ENCODE assay signal across 1 cellular context in the genomic region with DNA sequence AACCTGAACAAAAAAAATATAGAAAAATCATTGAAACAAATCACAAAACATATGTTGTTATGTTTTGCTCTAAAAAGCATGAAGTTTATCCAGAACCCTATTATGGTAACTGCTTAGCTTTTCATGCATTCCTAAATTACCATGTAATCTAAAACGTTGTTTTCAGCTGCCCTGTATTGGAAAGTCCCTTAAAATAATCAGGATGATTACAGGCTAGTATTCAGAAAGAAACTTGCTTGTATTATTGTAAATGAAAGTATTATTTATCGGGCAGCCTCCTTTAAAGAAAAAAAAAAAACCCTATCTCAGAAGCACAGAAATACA.
A peak's percentile ranks its signal among the peaks of the same experiment; 100 is the strongest.
TF ChIP-seq lines count a peak whose summit lies in the region.

No MANE protein-coding gene starts in this region.

TF ChIP-seq in HEK293, 187 proteins besides CTCF, POLR2A, EP300 and RAD21 (continued from another document):
- TF ChIP-seq ZNF366 (tag by site-specific recombination; conservative IDR thresholded peaks at IDR 0.05) (0 out of 2 replicates have a peak, but pooled peaks have one; percentile 14), ZNF529 (tag by site-specific recombination; IDR thresholded peaks at IDR 0.05; ENCODE audit: insufficient replicate concordance) (no peak), ZXDB (tag by site-specific recombination; IDR thresholded peaks at IDR 0.05) (no peak), SP7 (tag by site-specific recombination; IDR thresholded peaks at IDR 0.05) (peak; percentile 39; the same call in 1 of the 2 replicates), ZFP37 (tag by site-specific recombination; IDR thresholded peaks at IDR 0.05) (no peak), ZNF514 (tag by site-specific recombination; IDR thresholded peaks at IDR 0.05) (no peak), ZNF510 (tag by site-specific recombination; IDR thresholded peaks at IDR 0.05; ENCODE audit: insufficient replicate concordance) (no peak), MEIS1 (CRISPR knock-in tag; IDR thresholded peaks at IDR 0.05; ENCODE audit: borderline replicate concordance) (no peak), ZNF266 (tag by site-specific recombination; IDR thresholded peaks at IDR 0.05; ENCODE audit: low read depth) (no peak), ZNF624 (tag by site-specific recombination; IDR thresholded peaks at IDR 0.05) (no peak)
- TF ChIP-seq, protein P1, sequence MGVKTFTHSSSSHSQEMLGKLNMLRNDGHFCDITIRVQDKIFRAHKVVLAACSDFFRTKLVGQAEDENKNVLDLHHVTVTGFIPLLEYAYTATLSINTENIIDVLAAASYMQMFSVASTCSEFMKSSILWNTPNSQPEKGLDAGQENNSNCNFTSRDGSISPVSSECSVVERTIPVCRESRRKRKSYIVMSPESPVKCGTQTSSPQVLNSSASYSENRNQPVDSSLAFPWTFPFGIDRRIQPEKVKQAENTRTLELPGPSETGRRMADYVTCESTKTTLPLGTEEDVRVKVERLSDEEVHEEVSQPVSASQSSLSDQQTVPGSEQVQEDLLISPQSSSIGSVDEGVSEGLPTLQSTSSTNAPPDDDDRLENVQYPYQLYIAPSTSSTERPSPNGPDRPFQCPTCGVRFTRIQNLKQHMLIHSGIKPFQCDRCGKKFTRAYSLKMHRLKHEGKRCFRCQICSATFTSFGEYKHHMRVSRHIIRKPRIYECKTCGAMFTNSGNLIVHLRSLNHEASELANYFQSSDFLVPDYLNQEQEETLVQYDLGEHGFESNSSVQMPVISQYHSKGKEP (tag by site-specific recombination; IDR thresholded peaks at IDR 0.05) = peak; percentile 1; the same call in 1 of the 2 replicates
